19 cellular contexts compared by ENCODE assay signal in genomic region chr3:108283006-108283405, GRCh38. TPM values are rescaled to one million over a fixed set of nuclear protein-coding genes. Genes with fewer than 3 reads are reported as not detected.
DNase-seq lines count a peak whose midpoint lies in the region; ATAC-seq, FAIRE-seq and TF ChIP-seq lines count a peak whose summit lies in the region.
"Had no signal": no experiment of that assay in that cellular context is flagged by ENCODE, and none has a peak within 500 bp of the region (broad histone marks: within the 10 kb centered on the region; RNA-seq: fewer than 3 reads in every experiment).

No MANE protein-coding gene starts in this region.

- H4K20me1 ChIP-seq in astrocyte (ENCODE audit: insufficient read depth, low read length), result no peaks in the 10 kb centered on the region

- H3K27ac Mint-ChIP-seq in astrocyte (ENCODE audit: unreplicated experiment), result peak overlapping the region; percentile 1
- H3K27ac Mint-ChIP-seq: CD14-positive monocyte had no signal

- no peaks in the 10 kb centered on the region for H3K36me3 Mint-ChIP-seq in astrocyte (ENCODE audit: low read depth, unreplicated experiment)

- H3K36me3 ChIP-seq in astrocyte (ENCODE audit: insufficient read depth, low read length), result no peaks in the 10 kb centered on the region
- H3K36me3 ChIP-seq in lung (ENCODE audit: control insufficient read depth in 2 of 2, insufficient read depth in 2 of 2, low read length in 2 of 2), result no peaks in the 10 kb centered on the region
- H3K36me3 ChIP-seq in upper lobe of left lung, result no peaks in the 10 kb centered on the region
- H3K36me3 ChIP-seq: Peyer's patch had no signal

- no peak for TF ChIP-seq POLR2A in upper lobe of left lung (IDR thresholded peaks at IDR 0.05)

- WGBS in lung, 2 donors, result 28 to 31% methylated on average over 1 of the region's 1 CpG
- WGBS in upper lobe of left lung, 2 donors, result 29 to 33% methylated on average over 1 of the region's 1 CpG

- peaks cover 14% of the 10 kb centered on the region for H3K9me3 Mint-ChIP-seq in astrocyte (ENCODE audit: unreplicated experiment)

- no peak overlapping the region for H3K4me3 Mint-ChIP-seq in astrocyte (ENCODE audit: unreplicated experiment)
- H3K4me3 Mint-ChIP-seq: CD14-positive monocyte had no signal

- no peak overlapping the region for H2AFZ ChIP-seq in astrocyte (ENCODE audit: low read depth, low read length)

- H3K27me3 Mint-ChIP-seq in astrocyte (ENCODE audit: low read depth, unreplicated experiment), result no peaks in the 10 kb centered on the region

- H3K4me2 ChIP-seq in astrocyte (ENCODE audit: low read length), result no peak overlapping the region

- DNase-seq in GM04503 (ENCODE audit: low read depth) (peak; percentile 11), astrocyte (ENCODE audit: low read depth) (peak; percentile 54), lung (ENCODE audit: low spot score) (no peak), upper lobe of left lung (peak in 1 of 2 donors; percentile 24), T-helper 1 cell (no peak), urothelium cell line (ENCODE audit: low spot score) (no peak)
- DNase-seq: AML-193, Kasumi-1, MM.1S, NCI-H1105, NCI-H1694, NCI-H446 treated with DMSO at 0.1 percent for 48 hours, NCI-H774, Peyer's patch, Right ventricle myocardium superior had no signal

- H3K4me1 Mint-ChIP-seq in astrocyte (ENCODE audit: low read depth, unreplicated experiment), result peaks cover 5% of the 10 kb centered on the region
- H3K4me1 Mint-ChIP-seq: CD14-positive monocyte had no signal

- H3K27me3 ChIP-seq in astrocyte (ENCODE audit: insufficient read depth, low read length) (no peaks in the 10 kb centered on the region), lung (ENCODE audit: control insufficient read depth, insufficient read depth) (no peaks in the 10 kb centered on the region), upper lobe of left lung (no peaks in the 10 kb centered on the region)
- H3K27me3 ChIP-seq: Peyer's patch had no signal

- peak; percentile 50 for FAIRE-seq in astrocyte (lab: Jason Lieb, UNC)
- no peak for FAIRE-seq in urothelium cell line (lab: Jason Lieb, UNC)
- FAIRE-seq: H54 had no signal

- H3K27ac ChIP-seq in astrocyte (ENCODE audit: low read depth, low read length) (no peak overlapping the region), lung (ENCODE audit: low read depth in 1 of 2, low read length in 1 of 2) (peak overlapping the region in 1 of 2 donors; percentile 22), upper lobe of left lung (peak overlapping the region; percentile 27 to 64 (median 43))
- H3K27ac ChIP-seq: Peyer's patch, SK-N-MC had no signal

- H3K9me3 ChIP-seq in astrocyte (ENCODE audit: insufficient read depth, low read depth, low read length), result no peaks in the 10 kb centered on the region
- peaks cover 7 to 11% of the 10 kb centered on the region in 2 donors for H3K9me3 ChIP-seq in lung (ENCODE audit: control insufficient read depth in 2 of 2, insufficient read depth in 1 of 2, low read length in 1 of 2)
- peaks cover 7 to 24% (median 21%) of the 10 kb centered on the region in 4 donors for H3K9me3 ChIP-seq in upper lobe of left lung

- TF ChIP-seq EP300 in upper lobe of left lung (IDR thresholded peaks at IDR 0.05), result peak; percentile 48 to 96 (median 79)

- no peaks in the 10 kb centered on the region for H3K4me1 ChIP-seq in astrocyte (ENCODE audit: insufficient read depth, low read length)
- H3K4me1 ChIP-seq in lung (ENCODE audit: control insufficient read depth in 2 of 2, insufficient read depth in 2 of 2, low read length in 2 of 2), result no peaks in the 10 kb centered on the region
- H3K4me1 ChIP-seq in upper lobe of left lung, result peaks cover 0 to 12% (median 0%) of the 10 kb centered on the region in 4 donors
- H3K4me1 ChIP-seq: Peyer's patch had no signal

- ATAC-seq in lung (ENCODE audit: insufficient read depth, low FRiP score) (peak; percentile 45), upper lobe of left lung (ENCODE audit: low FRiP score in 2 of 2) (peak; percentile 71 to 87), HG03432 (IDR thresholded peaks at IDR 0.05; ENCODE audit: unreplicated experiment) (no peak)

- H3K4me3 ChIP-seq in astrocyte (ENCODE audit: insufficient read depth, low read depth, low read length) (no peak overlapping the region), lung (no peak overlapping the region), upper lobe of left lung (no peak overlapping the region)
- H3K4me3 ChIP-seq: Peyer's patch, SK-N-MC had no signal

- H3K9ac ChIP-seq in astrocyte (ENCODE audit: low read length), result no peak overlapping the region

- no peaks in the 10 kb centered on the region for H3K79me2 ChIP-seq in astrocyte (ENCODE audit: insufficient read depth, low read length)

- TF ChIP-seq CTCF in astrocyte (IDR thresholded peaks at IDR 0.05; ENCODE audit: insufficient read depth, low read depth, low read length) (no peak), lung (IDR thresholded peaks at IDR 0.05; ENCODE audit: control extremely low read depth, extremely low read depth) (no peak), upper lobe of left lung (IDR thresholded peaks at IDR 0.05) (no peak)

RNA-seq across cellular contexts. Expression of gene HHLA2, which starts 13.3 kb away (rescaled TPM):
- total RNA-seq in astrocyte (not detected in 2 replicates), lung (10 to 100 TPM in 1 of 2 donors, 1 to 10 TPM in 1; 4.8 to 20.2 TPM), upper lobe of left lung (10 to 100 TPM in 1 of 6 donors, 1 to 10 TPM in 3, under 1 TPM in 2; 0.26 to 13.7 (median 3.1) TPM)
- 1 to 10 TPM; 1.8 to 2.2 TPM for polyA plus RNA-seq in lung
- total RNA-seq: Right ventricle myocardium superior had no signal

Comparison
In these comparisons a context has a peak if more than half of its experiments do, and no peak if none do; other contexts are left out.
1. DNase-seq: peak in GM04503 (single experiment) and astrocyte (single experiment); none in lung (single experiment), T-helper 1 cell (0 of 5) and urothelium cell line (single experiment).